Comparison of ENCODE assay signal across 24 cellular contexts in the genomic region with DNA sequence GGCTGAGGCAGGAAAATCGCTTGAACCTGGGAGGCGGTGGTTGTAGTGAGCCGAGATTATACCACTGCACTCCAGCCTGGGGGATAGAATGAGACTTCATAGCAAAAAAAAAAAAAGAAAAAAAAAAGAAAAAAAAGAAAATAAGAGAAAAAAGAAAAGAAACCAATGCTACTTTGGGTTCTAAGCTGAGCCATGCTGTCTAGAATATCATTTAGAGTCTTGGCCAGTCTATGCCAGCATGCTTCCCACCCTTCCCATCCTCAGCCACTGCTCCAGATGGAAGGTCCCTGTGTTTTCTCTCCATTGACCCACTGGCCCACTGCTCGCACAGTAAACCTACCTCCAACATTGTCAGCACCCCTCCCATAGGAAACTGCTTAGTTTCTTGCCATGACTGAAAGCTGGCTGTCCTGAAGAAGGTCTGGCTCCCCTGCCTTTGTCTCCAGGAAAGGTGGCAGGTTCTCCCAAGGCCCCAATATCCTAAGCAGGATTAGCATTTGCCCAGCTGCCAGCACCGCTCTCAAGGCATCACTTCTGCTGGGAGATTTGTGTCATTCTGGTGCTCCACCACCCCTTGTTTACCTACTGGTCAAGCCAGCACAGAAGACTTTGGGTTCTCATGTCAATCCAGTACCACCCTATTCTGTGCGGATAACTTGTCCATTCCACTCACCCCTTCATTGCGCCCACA.
"Had no signal": no experiment of that assay in that cellular context is flagged by ENCODE, and none has a peak within 500 bp of the region (broad histone marks: within the 10 kb centered on the region; RNA-seq: fewer than 3 reads in every experiment).

No MANE protein-coding gene starts in this region.

- H3K4me3 Mint-ChIP-seq: activated naive CD4-positive, alpha-beta T cell treated with anti-CD3 and anti-CD28 coated beads, Interleukin-2, amount 50 U/mL, for 24 hours; activated naive CD8-positive, alpha-beta T cell treated with anti-CD3 and anti-CD28 coated beads, Interleukin-2, amount 50 U/mL, for 24 hours; activated T-cell treated with anti-CD3 and anti-CD28 coated beads, Interleukin-2, amount 50 U/mL, for 4 hours; activated T-helper 17 cell treated with anti-CD3 and anti-CD28 coated beads, Interleukin-2, amount 50 U/mL, for 72 hours; natural killer cell treated with Interleukin-12 subunit alpha and Interleukin-12 subunit beta and Interleukin-15 and Interleukin-18, amount 100 ng/mL, for 72 hours; stimulated activated memory B cell treated with anti-CD40 and anti-IgM and Interleukin-4, amounts not matched to agents 10 μg/mL and 1 μg/mL and 100 μg/mL, for 72 hours; stimulated activated naive CD8-positive, alpha-beta T cell treated with anti-CD3 and anti-CD28 coated beads, Interleukin-15, amount 100 ng/mL, for 72 hours; T-helper 2 cell treated with Interferon-gamma antibody and Interleukin-4, amounts not matched to agents 5 μg/mL and 100 μg/mL, for 36 hours had no signal

- H3K9me3 Mint-ChIP-seq: activated naive CD4-positive, alpha-beta T cell treated with anti-CD3 and anti-CD28 coated beads, Interleukin-2, amount 50 U/mL, for 24 hours; activated naive CD8-positive, alpha-beta T cell treated with anti-CD3 and anti-CD28 coated beads, Interleukin-2, amount 50 U/mL, for 24 hours; activated T-cell treated with anti-CD3 and anti-CD28 coated beads, Interleukin-2, amount 50 U/mL, for 4 hours; activated T-helper 17 cell treated with anti-CD3 and anti-CD28 coated beads, Interleukin-2, amount 50 U/mL, for 72 hours; natural killer cell treated with Interleukin-12 subunit alpha and Interleukin-12 subunit beta and Interleukin-15 and Interleukin-18, amount 100 ng/mL, for 72 hours; stimulated activated memory B cell treated with anti-CD40 and anti-IgM and Interleukin-4, amounts not matched to agents 10 μg/mL and 1 μg/mL and 100 μg/mL, for 72 hours; stimulated activated naive CD8-positive, alpha-beta T cell treated with anti-CD3 and anti-CD28 coated beads, Interleukin-15, amount 100 ng/mL, for 72 hours; T-helper 2 cell treated with Interferon-gamma antibody and Interleukin-4, amounts not matched to agents 5 μg/mL and 100 μg/mL, for 36 hours had no signal

- H3K27ac Mint-ChIP-seq: activated naive CD4-positive, alpha-beta T cell treated with anti-CD3 and anti-CD28 coated beads, Interleukin-2, amount 50 U/mL, for 24 hours; activated naive CD8-positive, alpha-beta T cell treated with anti-CD3 and anti-CD28 coated beads, Interleukin-2, amount 50 U/mL, for 24 hours; activated T-helper 17 cell treated with anti-CD3 and anti-CD28 coated beads, Interleukin-2, amount 50 U/mL, for 72 hours; stimulated activated memory B cell treated with anti-CD40 and anti-IgM and Interleukin-4, amounts not matched to agents 10 μg/mL and 1 μg/mL and 100 μg/mL, for 72 hours; stimulated activated naive CD8-positive, alpha-beta T cell treated with anti-CD3 and anti-CD28 coated beads, Interleukin-15, amount 100 ng/mL, for 72 hours; T-helper 2 cell treated with Interferon-gamma antibody and Interleukin-4, amounts not matched to agents 5 μg/mL and 100 μg/mL, for 36 hours had no signal

- H3K27ac ChIP-seq: breast epithelium, epithelial cell of prostate, gastrocnemius medialis, hepatocyte, thyroid gland, upper lobe of right lung had no signal

- H3K4me3 ChIP-seq: breast epithelium, gastrocnemius medialis, hepatocyte, mucosa of descending colon, thyroid gland, upper lobe of right lung had no signal

- H3K4me1 Mint-ChIP-seq: activated naive CD4-positive, alpha-beta T cell treated with anti-CD3 and anti-CD28 coated beads, Interleukin-2, amount 50 U/mL, for 24 hours; stimulated activated naive CD8-positive, alpha-beta T cell treated with anti-CD3 and anti-CD28 coated beads, Interleukin-15, amount 100 ng/mL, for 72 hours had no signal

- H3K9me3 ChIP-seq: breast epithelium, gastrocnemius medialis, mucosa of descending colon, thyroid gland, upper lobe of right lung had no signal

- DNase-seq: activated CD4-positive, alpha-beta T cell treated with anti-CD3 and anti-CD28 coated beads for 4 hours; activated CD4-positive, alpha-beta T cell treated with anti-CD3 and anti-CD28 coated beads, Interleukin-2, amount 50 U/mL, for 4 hours; activated naive CD8-positive, alpha-beta T cell treated with anti-CD3 and anti-CD28 coated beads, Interleukin-2, amount 50 U/mL, for 24 hours; activated T-cell treated with anti-CD3 and anti-CD28 coated beads, Interleukin-2, amount 50 U/mL, for 4 hours; amygdala; central memory CD4-positive, alpha-beta T cell; gastrocnemius medialis; islet precursor cell; left ventricle myocardium superior; mucosa of descending colon; small intestine; stimulated activated CD4-positive, alpha-beta T cell treated with anti-CD3 and anti-CD28 coated beads, Interleukin-4, amount 100 ng/mL, for 24 hours; stimulated activated CD8-positive, alpha-beta memory T cell treated with anti-CD3 and anti-CD28 coated beads, Interleukin-4, amount 100 ng/mL, for 48 hours; stimulated activated naive CD8-positive, alpha-beta T cell treated with anti-CD3 and anti-CD28 coated beads, Interleukin-15, amount 100 ng/mL, for 72 hours; upper lobe of right lung had no signal

- H3K36me3 ChIP-seq: breast epithelium, gastrocnemius medialis, thyroid gland, upper lobe of right lung had no signal

- H3K27me3 ChIP-seq: breast epithelium, gastrocnemius medialis, hepatocyte, thyroid gland, upper lobe of right lung had no signal

- H3K27me3 Mint-ChIP-seq: activated naive CD8-positive, alpha-beta T cell treated with anti-CD3 and anti-CD28 coated beads, Interleukin-2, amount 50 U/mL, for 24 hours; stimulated activated memory B cell treated with anti-CD40 and anti-IgM and Interleukin-4, amounts not matched to agents 10 μg/mL and 1 μg/mL and 100 μg/mL, for 72 hours had no signal

- H3K4me1 ChIP-seq: breast epithelium, gastrocnemius medialis, thyroid gland, upper lobe of right lung had no signal

- H3K36me3 Mint-ChIP-seq: activated naive CD4-positive, alpha-beta T cell treated with anti-CD3 and anti-CD28 coated beads, Interleukin-2, amount 50 U/mL, for 24 hours; natural killer cell treated with Interleukin-12 subunit alpha and Interleukin-12 subunit beta and Interleukin-15 and Interleukin-18, amount 100 ng/mL, for 72 hours; stimulated activated memory B cell treated with anti-CD40 and anti-IgM and Interleukin-4, amounts not matched to agents 10 μg/mL and 1 μg/mL and 100 μg/mL, for 72 hours had no signal
